1 cellular context compared by ENCODE assay signal in the genomic region with DNA sequence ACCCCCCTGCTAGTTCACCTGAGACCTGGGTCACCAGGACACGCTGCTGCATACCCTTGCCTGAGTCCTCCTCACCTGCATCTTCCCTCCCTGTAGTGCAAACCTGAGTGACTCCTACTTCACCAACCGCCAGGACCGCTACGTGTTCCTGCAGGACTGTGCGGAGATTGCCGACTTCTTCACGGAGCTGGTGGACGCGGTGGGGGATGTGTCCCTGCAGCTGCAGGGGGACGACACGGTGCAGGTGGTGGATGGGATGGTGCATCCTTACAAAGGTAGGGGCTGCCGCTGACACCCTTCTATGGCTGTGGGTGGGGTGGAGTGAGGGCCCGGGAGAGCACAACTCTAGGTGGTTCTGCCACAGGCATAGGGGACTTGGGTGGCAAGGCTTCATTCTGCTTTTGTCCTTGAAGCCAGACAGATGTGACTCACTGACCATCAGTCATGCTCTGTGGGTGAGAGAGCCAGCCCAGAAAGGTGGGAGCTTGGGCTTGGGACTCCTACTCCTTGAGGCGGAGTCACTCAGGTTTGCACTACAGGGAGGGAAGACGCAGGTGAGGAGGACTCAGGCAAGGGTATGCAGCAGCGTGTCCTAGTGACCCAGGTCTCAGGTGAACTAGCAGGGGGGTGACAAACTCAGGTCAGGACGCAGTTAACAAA.
TF ChIP-seq lines count a peak whose summit lies in the region.

No MANE protein-coding gene starts in this region.

TF ChIP-seq in HepG2, 621 proteins besides CTCF, POLR2A, EP300 and RAD21:
- TF ChIP-seq ZNF18 (CRISPR knock-in tag; IDR thresholded peaks at IDR 0.05; ENCODE audit: insufficient replicate concordance) (no peak), U2AF1 (optimal IDR thresholded peaks at IDR 0.05; ENCODE audit: low read depth, low read length) (no peak), ZBTB38 (CRISPR knock-in tag; IDR thresholded peaks at IDR 0.05) (0 out of 2 replicates have a peak, but pooled peaks have one; percentile 20), ZNF564 (CRISPR knock-in tag; IDR thresholded peaks at IDR 0.05) (no peak), ZNF572 (CRISPR knock-in tag; IDR thresholded peaks at IDR 0.05) (0 out of 2 replicates have a peak, but pooled peaks have one; percentile 82), RBM22 (optimal IDR thresholded peaks at IDR 0.05; ENCODE audit: low read length) (peak; percentile 27), PHF21A (CRISPR knock-in tag; IDR thresholded peaks at IDR 0.05) (no peak), ZFP82 (CRISPR knock-in tag; IDR thresholded peaks at IDR 0.05; ENCODE audit: borderline replicate concordance) (no peak)
- TF ChIP-seq, protein P1, sequence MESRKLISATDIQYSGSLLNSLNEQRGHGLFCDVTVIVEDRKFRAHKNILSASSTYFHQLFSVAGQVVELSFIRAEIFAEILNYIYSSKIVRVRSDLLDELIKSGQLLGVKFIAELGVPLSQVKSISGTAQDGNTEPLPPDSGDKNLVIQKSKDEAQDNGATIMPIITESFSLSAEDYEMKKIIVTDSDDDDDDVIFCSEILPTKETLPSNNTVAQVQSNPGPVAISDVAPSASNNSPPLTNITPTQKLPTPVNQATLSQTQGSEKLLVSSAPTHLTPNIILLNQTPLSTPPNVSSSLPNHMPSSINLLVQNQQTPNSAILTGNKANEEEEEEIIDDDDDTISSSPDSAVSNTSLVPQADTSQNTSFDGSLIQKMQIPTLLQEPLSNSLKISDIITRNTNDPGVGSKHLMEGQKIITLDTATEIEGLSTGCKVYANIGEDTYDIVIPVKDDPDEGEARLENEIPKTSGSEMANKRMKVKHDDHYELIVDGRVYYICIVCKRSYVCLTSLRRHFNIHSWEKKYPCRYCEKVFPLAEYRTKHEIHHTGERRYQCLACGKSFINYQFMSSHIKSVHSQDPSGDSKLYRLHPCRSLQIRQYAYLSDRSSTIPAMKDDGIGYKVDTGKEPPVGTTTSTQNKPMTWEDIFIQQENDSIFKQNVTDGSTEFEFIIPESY (CRISPR knock-in tag; IDR thresholded peaks at IDR 0.05) = 0 out of 2 replicates have a peak, but pooled peaks have one; percentile 15
